Comparison of ENCODE assay signal across 8 cellular contexts in the genomic region with DNA sequence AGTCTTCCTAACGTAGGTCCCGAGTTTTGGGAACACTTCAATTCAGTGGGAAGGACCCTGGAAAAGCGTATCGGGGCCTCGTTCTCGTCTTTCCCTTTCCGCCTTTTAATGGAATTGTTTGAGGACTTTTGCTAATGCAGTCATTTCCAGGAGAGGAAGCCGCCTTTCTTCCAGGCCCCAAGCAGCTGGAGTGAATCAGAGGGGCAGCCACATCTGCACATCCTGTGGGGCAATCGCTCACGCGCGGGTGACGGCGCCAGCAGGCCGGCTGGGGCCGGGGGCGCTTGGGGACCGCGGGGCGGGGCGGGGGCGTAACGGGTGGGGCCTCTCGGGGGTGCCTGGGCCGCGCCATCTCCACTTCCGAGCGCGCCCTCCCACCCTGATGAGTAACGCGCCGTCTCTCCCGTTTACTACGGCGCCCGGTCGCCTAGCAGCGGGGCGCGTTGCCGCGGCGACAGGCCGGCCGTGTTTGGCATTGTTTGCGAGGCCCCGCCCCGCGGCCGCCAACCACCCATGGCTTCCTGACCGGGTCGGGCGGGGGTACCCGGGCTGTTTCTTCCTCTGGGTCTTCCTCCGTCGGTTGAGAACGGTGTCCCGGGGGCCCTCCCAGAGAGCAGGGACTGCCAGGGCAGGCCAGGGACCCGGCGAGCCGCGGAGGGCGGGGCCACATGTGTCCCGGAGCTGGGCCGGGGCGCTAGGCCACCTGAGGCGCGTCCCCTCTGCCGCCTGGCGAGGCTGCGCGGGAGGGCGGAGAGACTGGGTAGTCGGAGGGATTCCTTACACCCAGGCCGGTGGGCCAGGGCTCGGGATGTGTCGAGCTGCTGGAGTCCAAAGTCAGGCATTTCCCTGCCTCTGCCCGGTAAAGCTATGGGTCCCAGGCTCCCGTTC. TPM values are rescaled to one million over a fixed set of nuclear protein-coding genes. Genes with fewer than 3 reads are reported as not detected.
DNase-seq lines count a peak whose midpoint lies in the region; ATAC-seq, FAIRE-seq and TF ChIP-seq lines count a peak whose summit lies in the region.

No MANE protein-coding gene starts in this region.

- TF ChIP-seq RAD21 in SK-N-SH (IDR thresholded peaks at IDR 0.05; ENCODE audit: low read length) = no peak

- no peaks in the 10 kb centered on the region for H3K9me3 ChIP-seq in SK-N-SH
- no peaks in the 10 kb centered on the region for H3K9me3 ChIP-seq in parathyroid adenoma (ENCODE audit: control insufficient read depth, low read length)
- no peaks in the 10 kb centered on the region for H3K9me3 ChIP-seq in tibial artery

- H3K9me3 Mint-ChIP-seq in activated naive CD8-positive, alpha-beta T cell treated with anti-CD3 and anti-CD28 coated beads for 36 hours = no peaks in the 10 kb centered on the region

- peaks cover 52% of the 10 kb centered on the region for H3F3A ChIP-seq in SK-N-SH (replicated peaks; ENCODE audit: insufficient read depth)

- peak overlapping the region; percentile 84 for H3K27ac Mint-ChIP-seq in activated naive CD8-positive, alpha-beta T cell treated with anti-CD3 and anti-CD28 coated beads for 36 hours

- CTCF ChIA-PET in SK-N-SH (lab: Yijun Ruan, JAX) = interaction anchor here (0.8 to 5.5 kb wide), 5 partner anchors 21 to 111 kb away, joined by 3 to 47 read pairs (median 5); a partner anchor contains a TSS

- H2AFZ ChIP-seq in SK-N-SH (ENCODE audit: low read depth) = peak overlapping the region; percentile 71; the same call in 1 of the 2 replicates
- peak overlapping the region; percentile 94 for H2AFZ ChIP-seq in parathyroid adenoma

- H3K9me2 ChIP-seq in SK-N-SH = no peaks in the 10 kb centered on the region

- TF ChIP-seq CTCF in SK-N-SH (IDR thresholded peaks at IDR 0.05) (no peak), parathyroid adenoma (IDR thresholded peaks at IDR 0.05) (no peak), tibial artery (IDR thresholded peaks at IDR 0.05) (no peak)

- no peak; a peak in 1 of 4 replicates for TF ChIP-seq EP300 in SK-N-SH (IDR thresholded peaks at IDR 0.05; ENCODE audit: borderline replicate concordance in 1 of 2, low read depth in 1 of 2, low read length in 1 of 2)

- 11% methylated on average over 13 of the region's 79 CpGs for WGBS in SK-N-SH (ENCODE audit: low lambda C conversion rate)

- H3K9ac ChIP-seq in SK-N-SH (peak overlapping the region; percentile 97), parathyroid adenoma (peak overlapping the region; percentile 42)

- H3K4me1 ChIP-seq in SK-N-SH (ENCODE audit: control insufficient read depth in 1 of 2, insufficient read depth in 2 of 2, low read depth in 1 of 2, low read length in 1 of 2) (peaks cover 14 to 55% of the 10 kb centered on the region in 2 experiments), parathyroid adenoma (peaks cover 20% of the 10 kb centered on the region), tibial artery (peaks cover 0 to 55% (median 21%) of the 10 kb centered on the region in 4 donors)

- ATAC-seq in Right ventricle myocardium inferior = peak; percentile 88

- H3K27ac ChIP-seq in SK-N-SH (ENCODE audit: low read depth in 2 of 2, low read length in 1 of 2) (peak overlapping the region; percentile 71 to 100), parathyroid adenoma (peak overlapping the region; percentile 88), tibial artery (peak overlapping the region; percentile 92 to 98)

- H3K79me2 ChIP-seq in SK-N-SH (ENCODE audit: insufficient read depth) (no peaks in the 10 kb centered on the region), parathyroid adenoma (no peaks in the 10 kb centered on the region)

- FAIRE-seq in H54 (lab: Jason Lieb, UNC) = no peak

- peak overlapping the region; percentile 85 for H3K4me2 ChIP-seq in SK-N-SH
- H3K4me2 ChIP-seq in parathyroid adenoma (ENCODE audit: low read length) = peak overlapping the region; percentile 87

- peak overlapping the region; percentile 71 for H3K4me3 Mint-ChIP-seq in activated naive CD8-positive, alpha-beta T cell treated with anti-CD3 and anti-CD28 coated beads for 36 hours

- H3K27me3 ChIP-seq in SK-N-SH (ENCODE audit: insufficient read depth) (no peaks in the 10 kb centered on the region), parathyroid adenoma (ENCODE audit: control insufficient read depth, insufficient read depth, low read length) (no peaks in the 10 kb centered on the region), tibial artery (no peaks in the 10 kb centered on the region)

- no peaks in the 10 kb centered on the region for H4K20me1 ChIP-seq in SK-N-SH (ENCODE audit: insufficient read depth)

- DNase-seq in GDM1 (lab: John Stamatoyannopoulos, UW) (peak; percentile 72), H54 (ENCODE audit: insufficient read length, low spot score) (peak; percentile 77), LoVo (ENCODE audit: low spot score) (peak; percentile 93), SK-N-SH (peak; percentile 93), Right ventricle myocardium inferior (ENCODE audit: missing footprints) (peak; percentile 97), tibial artery (peak; percentile 94 to 95)
- peak; percentile 93 for DNase-seq in activated naive CD8-positive, alpha-beta T cell treated with anti-CD3 and anti-CD28 coated beads for 36 hours

- peaks cover 44% of the 10 kb centered on the region for H3K4me1 Mint-ChIP-seq in activated naive CD8-positive, alpha-beta T cell treated with anti-CD3 and anti-CD28 coated beads for 36 hours

- POLR2A ChIA-PET in SK-N-SH (lab: Yijun Ruan, JAX) = interaction anchor here (0.7 kb wide), 1 partner anchor 111 kb away, joined by 3 read pairs; no protein-coding TSS in a partner anchor

- H3K36me3 ChIP-seq in SK-N-SH (replicated peaks in 1 of 2; ENCODE audit: control insufficient read depth in 1 of 2, insufficient read depth in 2 of 2, low read length in 1 of 2) (peaks cover 0 to 3% of the 10 kb centered on the region in 2 experiments), parathyroid adenoma (ENCODE audit: control insufficient read depth, insufficient read depth, low read length) (no peaks in the 10 kb centered on the region), tibial artery (no peaks in the 10 kb centered on the region)

- H3K4me3 ChIP-seq in SK-N-SH (ENCODE audit: low read depth in 2 of 2, low read length in 1 of 2) = peak overlapping the region; percentile 55 to 58
- H3K4me3 ChIP-seq in parathyroid adenoma (ENCODE audit: low read depth, low read length) = peak overlapping the region; percentile 70
- peak overlapping the region; percentile 60 to 63 for H3K4me3 ChIP-seq in tibial artery

- peak; percentile 35; the same call in 1 of the 2 replicates for TF ChIP-seq POLR2A in H54 (IDR thresholded peaks at IDR 0.05; ENCODE audit: low read depth, low read length)

- intact Hi-C loops in Right ventricle myocardium inferior (cut with DNase I) (loop anchor here (2.0 to 10.0 kb wide), 4 partner anchors 14 to 316 kb away; a partner anchor contains a TSS), tibial artery (cut with DNase I; ENCODE audit: low total_unique reads) (loop anchor here (5.0 kb wide), 1 partner anchor 96 kb away; a partner anchor contains a TSS)

- no peaks in the 10 kb centered on the region for H3K36me3 Mint-ChIP-seq in activated naive CD8-positive, alpha-beta T cell treated with anti-CD3 and anti-CD28 coated beads for 36 hours

- no peaks in the 10 kb centered on the region for H3K27me3 Mint-ChIP-seq in activated naive CD8-positive, alpha-beta T cell treated with anti-CD3 and anti-CD28 coated beads for 36 hours

TF ChIP-seq in SK-N-SH, 30 proteins besides CTCF, POLR2A, EP300 and RAD21 (continues in another document):
- TF ChIP-seq, protein P1, sequence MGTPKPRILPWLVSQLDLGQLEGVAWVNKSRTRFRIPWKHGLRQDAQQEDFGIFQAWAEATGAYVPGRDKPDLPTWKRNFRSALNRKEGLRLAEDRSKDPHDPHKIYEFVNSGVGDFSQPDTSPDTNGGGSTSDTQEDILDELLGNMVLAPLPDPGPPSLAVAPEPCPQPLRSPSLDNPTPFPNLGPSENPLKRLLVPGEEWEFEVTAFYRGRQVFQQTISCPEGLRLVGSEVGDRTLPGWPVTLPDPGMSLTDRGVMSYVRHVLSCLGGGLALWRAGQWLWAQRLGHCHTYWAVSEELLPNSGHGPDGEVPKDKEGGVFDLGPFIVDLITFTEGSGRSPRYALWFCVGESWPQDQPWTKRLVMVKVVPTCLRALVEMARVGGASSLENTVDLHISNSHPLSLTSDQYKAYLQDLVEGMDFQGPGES (IDR thresholded peaks at IDR 0.05; ENCODE audit: low read depth, low read length) = no peak
- TF ChIP-seq RFX5 (IDR thresholded peaks at IDR 0.05; ENCODE audit: low read length) = no peak
- no peak for TF ChIP-seq SMC3 (IDR thresholded peaks at IDR 0.05; ENCODE audit: low read depth, low read length)
- TF ChIP-seq SIN3A (IDR thresholded peaks at IDR 0.05; ENCODE audit: borderline replicate concordance, low read depth, low read length) = peak; percentile 71; the same call in 1 of the 2 replicates
- TF ChIP-seq FOXM1 (IDR thresholded peaks at IDR 0.05; ENCODE audit: low read depth) = 0 out of 2 replicates have a peak, but pooled peaks have one; percentile 27
- TF ChIP-seq POLR2AphosphoS5 (IDR thresholded peaks at IDR 0.05; ENCODE audit: low read depth, low read length) = peak; percentile 35; the same call in 1 of the 2 replicates
- peak; percentile 46; the same call in 1 of the 2 replicates for TF ChIP-seq FOSL2 (IDR thresholded peaks at IDR 0.05; ENCODE audit: borderline replicate concordance, low read depth)
- peak; percentile 43; the same call in 1 of the 2 replicates for TF ChIP-seq TAF1 (IDR thresholded peaks at IDR 0.05; ENCODE audit: borderline replicate concordance, low read depth, low read length)

RNA-seq across cellular contexts. Expression of a gene that starts 2.3 kb away (rescaled TPM):
- 0.39 and 0.68 TPM in 2 replicates for polyA plus RNA-seq in SK-N-SH (2012; rRNA removed)
- polyA plus RNA-seq in SK-N-SH (2012; cell fraction: cytosol; rRNA removed) = 0.49 and 0.93 TPM in 2 replicates
- polyA plus RNA-seq in SK-N-SH (2012; cell fraction: nucleus; rRNA removed) = 0.47 and 0.63 TPM in 2 replicates
- total RNA-seq in activated naive CD8-positive, alpha-beta T cell treated with anti-CD3 and anti-CD28 coated beads for 36 hours = not detected
- total RNA-seq in Right ventricle myocardium inferior = not detected

RNA-seq across cellular contexts. Expression of a gene that starts 56.9 kb away (rescaled TPM):
- 3.7 and 4.9 TPM in 2 replicates for polyA plus RNA-seq in SK-N-SH (2012; rRNA removed)
- polyA plus RNA-seq in SK-N-SH (2012; cell fraction: cytosol; rRNA removed) = 3.1 and 3.8 TPM in 2 replicates
- polyA plus RNA-seq in SK-N-SH (2012; cell fraction: nucleus; rRNA removed) = 2.2 and 3.4 TPM in 2 replicates
- total RNA-seq in activated naive CD8-positive, alpha-beta T cell treated with anti-CD3 and anti-CD28 coated beads for 36 hours = 1 to 10 TPM; 6.9 to 8.4 TPM
- total RNA-seq in Right ventricle myocardium inferior = 2.4 TPM

Comparison
In these comparisons a context has a peak if more than half of its experiments do, and no peak if none do; other contexts are left out.
1. Peak in every context shown above with its lines: DNase-seq, ATAC-seq, H3K4me3 ChIP-seq and H3K27ac ChIP-seq.